ENCODE assay signal across 35 cellular contexts in the genomic region with DNA sequence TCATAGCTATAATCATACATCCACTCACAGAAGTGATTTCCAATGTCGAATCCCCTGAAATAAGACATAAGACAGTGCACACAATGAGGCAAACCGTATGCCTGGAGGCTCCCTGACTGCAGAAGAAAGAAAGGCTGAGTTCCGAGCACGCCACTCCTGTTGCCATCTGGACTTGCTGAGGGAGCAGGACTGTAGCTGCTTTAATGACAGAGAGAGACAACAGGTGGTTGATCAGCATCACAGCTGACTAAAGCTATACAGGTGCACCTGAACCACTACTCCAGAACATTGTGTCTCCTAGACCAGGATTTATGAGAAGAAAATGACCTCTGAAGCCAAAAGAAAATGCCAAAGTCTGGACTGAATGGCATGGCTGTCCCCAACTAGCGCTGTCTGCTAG. TPM values are rescaled to one million over a fixed set of nuclear protein-coding genes. Genes with fewer than 3 reads are reported as not detected.
"Had no signal": no experiment of that assay in that cellular context is flagged by ENCODE, and none has a peak within 500 bp of the region (broad histone marks: within the 10 kb centered on the region; RNA-seq: fewer than 3 reads in every experiment).

No MANE protein-coding gene starts in this region.

- H3K27ac Mint-ChIP-seq: activated CD4-positive, alpha-beta memory T cell treated with anti-CD3 and anti-CD28 coated beads for 36 hours; activated CD4-positive, alpha-beta T cell treated with anti-CD3 and anti-CD28 coated beads for 36 hours; activated CD4-positive, alpha-beta T cell treated with anti-CD3 and anti-CD28 coated beads, Interleukin-2, amount 10 ng/mL, durations not matched to agents 24 days and 14 days; activated CD8-positive, alpha-beta memory T cell treated with anti-CD3 and anti-CD28 coated beads, Interleukin-2, amount 10 ng/mL, durations not matched to agents 7 days and 5 days; activated CD8-positive, alpha-beta T cell treated with anti-CD3 and anti-CD28 coated beads, Interleukin-2, amount 10 ng/mL, durations not matched to agents 7 days and 5 days; activated naive CD4-positive, alpha-beta T cell treated with anti-CD3 and anti-CD28 coated beads for 36 hours; activated naive CD4-positive, alpha-beta T cell treated with anti-CD3 and anti-CD28 coated beads, Interleukin-2, amount 50 U/mL, for 24 hours; activated naive CD8-positive, alpha-beta T cell treated with anti-CD3 and anti-CD28 coated beads for 36 hours; activated naive CD8-positive, alpha-beta T cell treated with anti-CD3 and anti-CD28 coated beads, Interleukin-2, amount 50 U/mL, for 24 hours; activated T-helper 1 cell treated with anti-CD3 and anti-CD28 coated beads, Interleukin-12 subunit alpha, Interleukin-12 subunit beta, Interleukin-2, Interleukin-4 antibody, amounts not matched to agents 30 ng/mL and 10 ng/mL and 1 ng/mL, durations not matched to agents 14 hours and 24 hours and 36 hours; activated T-helper 2 cell treated with anti-CD3 and anti-CD28 coated beads, Interferon-gamma antibody, Interleukin-2, Interleukin-4, amounts not matched to agents 10 μg/mL and 5 μg/mL and 100 μg/mL, durations not matched to agents 14 hours and 24 hours and 36 hours; brain; effector memory CD8-positive, alpha-beta T cell had no signal

- H3K27ac ChIP-seq: adrenal gland, breast epithelium, cardiac muscle cell, coronary artery, epithelial cell of prostate, esophagus squamous epithelium, gastroesophageal sphincter had no signal

- H3K9me3 ChIP-seq: adrenal gland, breast epithelium, esophagus squamous epithelium, gastroesophageal sphincter had no signal

- H3K27me3 ChIP-seq: adrenal gland, breast epithelium, cardiac muscle cell, esophagus squamous epithelium, gastroesophageal sphincter had no signal

- H3K36me3 ChIP-seq: breast epithelium had no signal

- H3K4me1 ChIP-seq: adrenal gland, breast epithelium, esophagus squamous epithelium, gastroesophageal sphincter had no signal

- H3K4me1 Mint-ChIP-seq: activated CD4-positive, alpha-beta T cell treated with anti-CD3 and anti-CD28 coated beads for 36 hours; activated CD4-positive, alpha-beta T cell treated with anti-CD3 and anti-CD28 coated beads, Interleukin-2, amount 10 ng/mL, durations not matched to agents 24 days and 14 days; activated CD8-positive, alpha-beta memory T cell treated with anti-CD3 and anti-CD28 coated beads, Interleukin-2, amount 10 ng/mL, durations not matched to agents 7 days and 5 days; activated naive CD4-positive, alpha-beta T cell treated with anti-CD3 and anti-CD28 coated beads, Interleukin-2, amount 50 U/mL, for 24 hours; activated naive CD8-positive, alpha-beta T cell treated with anti-CD3 and anti-CD28 coated beads for 36 hours; activated naive CD8-positive, alpha-beta T cell treated with anti-CD3 and anti-CD28 coated beads, Interleukin-2, amount 50 U/mL, for 24 hours; brain had no signal

- DNase-seq: activated CD4-positive, alpha-beta memory T cell treated with anti-CD3 and anti-CD28 coated beads for 36 hours; activated CD4-positive, alpha-beta T cell treated with anti-CD3 and anti-CD28 coated beads for 36 hours; activated CD4-positive, alpha-beta T cell treated with anti-CD3 and anti-CD28 coated beads, Interleukin-2, amount 10 ng/mL, durations not matched to agents 24 days and 14 days; activated CD4-positive, CD25-positive, alpha-beta regulatory T cell; activated CD4-positive, CD25-positive, alpha-beta regulatory T cell treated with anti-CD3 and anti-CD28 coated beads, Interleukin-2, amount 50 U/mL, for 72 hours; activated CD8-positive, alpha-beta memory T cell treated with anti-CD3 and anti-CD28 coated beads, Interleukin-2, amount 10 ng/mL, durations not matched to agents 7 days and 5 days; activated CD8-positive, alpha-beta memory T cell treated with anti-CD3 and anti-CD28 coated beads, Interleukin-2, amount 50 U/mL, for 4 hours; activated CD8-positive, alpha-beta T cell treated with anti-CD3 and anti-CD28 coated beads, Interleukin-2, amount 10 ng/mL, durations not matched to agents 7 days and 5 days; activated effector memory CD4-positive, alpha-beta T cell treated with anti-CD3 and anti-CD28 coated beads, Interleukin-2, amount 50 U/mL, for 16 hours; activated naive CD4-positive, alpha-beta T cell treated with anti-CD3 and anti-CD28 coated beads for 36 hours; activated naive CD8-positive, alpha-beta T cell treated with anti-CD3 and anti-CD28 coated beads for 36 hours; activated naive CD8-positive, alpha-beta T cell treated with anti-CD3 and anti-CD28 coated beads, Interleukin-2, amount 50 U/mL, for 24 hours; activated T-cell treated with anti-CD3 and anti-CD28 coated beads, Interleukin-2, amount 50 U/mL, for 1 hour; activated T-cell treated with anti-CD3 and anti-CD28 coated beads, Interleukin-2, amount 50 U/mL, for 48 hours; adrenal gland; aorta; central memory CD4-positive, alpha-beta T cell; dermis blood vessel endothelial cell; effector CD4-positive, alpha-beta T cell; effector memory CD8-positive, alpha-beta T cell; esophagus squamous epithelium; foreskin melanocyte; head of caudate nucleus; T-helper 2 cell had no signal

- H3K9me3 Mint-ChIP-seq: activated CD4-positive, alpha-beta memory T cell treated with anti-CD3 and anti-CD28 coated beads for 36 hours; activated CD4-positive, alpha-beta T cell treated with anti-CD3 and anti-CD28 coated beads, Interleukin-2, amount 10 ng/mL, durations not matched to agents 24 days and 14 days; activated naive CD4-positive, alpha-beta T cell treated with anti-CD3 and anti-CD28 coated beads for 36 hours; activated naive CD4-positive, alpha-beta T cell treated with anti-CD3 and anti-CD28 coated beads, Interleukin-2, amount 50 U/mL, for 24 hours; activated naive CD8-positive, alpha-beta T cell treated with anti-CD3 and anti-CD28 coated beads for 36 hours; activated naive CD8-positive, alpha-beta T cell treated with anti-CD3 and anti-CD28 coated beads, Interleukin-2, amount 50 U/mL, for 24 hours; activated T-helper 1 cell treated with anti-CD3 and anti-CD28 coated beads, Interleukin-12 subunit alpha, Interleukin-12 subunit beta, Interleukin-2, Interleukin-4 antibody, amounts not matched to agents 30 ng/mL and 10 ng/mL and 1 ng/mL, durations not matched to agents 14 hours and 24 hours and 36 hours; activated T-helper 2 cell treated with anti-CD3 and anti-CD28 coated beads, Interferon-gamma antibody, Interleukin-2, Interleukin-4, amounts not matched to agents 10 μg/mL and 5 μg/mL and 100 μg/mL, durations not matched to agents 14 hours and 24 hours and 36 hours; brain; effector memory CD8-positive, alpha-beta T cell had no signal

- H3K4me3 Mint-ChIP-seq: activated CD4-positive, alpha-beta memory T cell treated with anti-CD3 and anti-CD28 coated beads for 36 hours; activated CD4-positive, alpha-beta T cell treated with anti-CD3 and anti-CD28 coated beads for 36 hours; activated CD4-positive, alpha-beta T cell treated with anti-CD3 and anti-CD28 coated beads, Interleukin-2, amount 10 ng/mL, durations not matched to agents 24 days and 14 days; activated CD8-positive, alpha-beta memory T cell treated with anti-CD3 and anti-CD28 coated beads, Interleukin-2, amount 10 ng/mL, durations not matched to agents 7 days and 5 days; activated CD8-positive, alpha-beta T cell treated with anti-CD3 and anti-CD28 coated beads, Interleukin-2, amount 10 ng/mL, durations not matched to agents 7 days and 5 days; activated naive CD4-positive, alpha-beta T cell treated with anti-CD3 and anti-CD28 coated beads for 36 hours; activated naive CD4-positive, alpha-beta T cell treated with anti-CD3 and anti-CD28 coated beads, Interleukin-2, amount 50 U/mL, for 24 hours; activated naive CD8-positive, alpha-beta T cell treated with anti-CD3 and anti-CD28 coated beads for 36 hours; activated naive CD8-positive, alpha-beta T cell treated with anti-CD3 and anti-CD28 coated beads, Interleukin-2, amount 50 U/mL, for 24 hours; activated T-helper 1 cell treated with anti-CD3 and anti-CD28 coated beads, Interleukin-12 subunit alpha, Interleukin-12 subunit beta, Interleukin-2, Interleukin-4 antibody, amounts not matched to agents 30 ng/mL and 10 ng/mL and 1 ng/mL, durations not matched to agents 14 hours and 24 hours and 36 hours; brain; effector memory CD8-positive, alpha-beta T cell had no signal

- H3K27me3 Mint-ChIP-seq: activated CD4-positive, alpha-beta memory T cell treated with anti-CD3 and anti-CD28 coated beads for 36 hours; activated CD4-positive, alpha-beta T cell treated with anti-CD3 and anti-CD28 coated beads for 36 hours; activated CD4-positive, alpha-beta T cell treated with anti-CD3 and anti-CD28 coated beads, Interleukin-2, amount 10 ng/mL, durations not matched to agents 24 days and 14 days; activated CD8-positive, alpha-beta memory T cell treated with anti-CD3 and anti-CD28 coated beads, Interleukin-2, amount 10 ng/mL, durations not matched to agents 7 days and 5 days; activated naive CD4-positive, alpha-beta T cell treated with anti-CD3 and anti-CD28 coated beads, Interleukin-2, amount 50 U/mL, for 24 hours; activated naive CD8-positive, alpha-beta T cell treated with anti-CD3 and anti-CD28 coated beads for 36 hours; activated naive CD8-positive, alpha-beta T cell treated with anti-CD3 and anti-CD28 coated beads, Interleukin-2, amount 50 U/mL, for 24 hours; brain; effector memory CD8-positive, alpha-beta T cell had no signal

- H3K4me3 ChIP-seq: adrenal gland, breast epithelium, cardiac muscle cell, coronary artery, esophagus squamous epithelium, gastroesophageal sphincter had no signal

- ATAC-seq: activated CD4-positive, alpha-beta T cell treated with anti-CD3 and anti-CD28 coated beads for 36 hours; activated CD8-positive, alpha-beta memory T cell treated with anti-CD3 and anti-CD28 coated beads, Interleukin-2, amount 10 ng/mL, durations not matched to agents 7 days and 5 days; activated CD8-positive, alpha-beta T cell treated with anti-CD3 and anti-CD28 coated beads, Interleukin-2, amount 10 ng/mL, durations not matched to agents 7 days and 5 days; activated naive CD8-positive, alpha-beta T cell treated with anti-CD3 and anti-CD28 coated beads, Interleukin-2, amount 50 U/mL, for 24 hours; effector memory CD8-positive, alpha-beta T cell; gastroesophageal sphincter had no signal

RNA-seq across cellular contexts. Expression of a gene that starts 55.7 kb away (rescaled TPM):
- total RNA-seq: activated CD4-positive, alpha-beta memory T cell treated with anti-CD3 and anti-CD28 coated beads for 36 hours; activated CD4-positive, alpha-beta T cell treated with anti-CD3 and anti-CD28 coated beads for 36 hours; activated CD4-positive, alpha-beta T cell treated with anti-CD3 and anti-CD28 coated beads, Interleukin-2, amount 10 ng/mL, durations not matched to agents 24 days and 14 days; activated CD8-positive, alpha-beta memory T cell treated with anti-CD3 and anti-CD28 coated beads for 36 hours; activated CD8-positive, alpha-beta memory T cell treated with anti-CD3 and anti-CD28 coated beads, Interleukin-2, amount 10 ng/mL, durations not matched to agents 7 days and 5 days; activated CD8-positive, alpha-beta T cell treated with anti-CD3 and anti-CD28 coated beads, Interleukin-2, amount 10 ng/mL, durations not matched to agents 7 days and 5 days; activated naive CD4-positive, alpha-beta T cell treated with anti-CD3 and anti-CD28 coated beads for 36 hours; activated naive CD8-positive, alpha-beta T cell treated with anti-CD3 and anti-CD28 coated beads for 36 hours; activated T-helper 1 cell treated with anti-CD3 and anti-CD28 coated beads, Interleukin-12 subunit alpha, Interleukin-12 subunit beta, Interleukin-2, Interleukin-4 antibody, amounts not matched to agents 30 ng/mL and 10 ng/mL and 1 ng/mL, durations not matched to agents 14 hours and 24 hours and 36 hours; activated T-helper 2 cell treated with anti-CD3 and anti-CD28 coated beads, Interferon-gamma antibody, Interleukin-2, Interleukin-4, amounts not matched to agents 10 μg/mL and 5 μg/mL and 100 μg/mL, durations not matched to agents 14 hours and 24 hours and 36 hours; T-helper 1 cell treated with Interleukin-12 subunit alpha and Interleukin-12 subunit beta and Interleukin-4 antibody, amounts not matched to agents 30 ng/mL and 1 ng/mL, for 36 hours had no signal
